ENCODE assay signal across 1 cellular context in genomic region chr4:26320453-26321325, GRCh38.
TF ChIP-seq lines count a peak whose summit lies in the region.

Gene RBPJ (plus strand): TSS chr4:26321014. CDS start chr4:26321029, 15 bp downstream.

TF ChIP-seq in SK-N-SH, 30 proteins besides CTCF, POLR2A, EP300 and RAD21 (continued from another document):
- TF ChIP-seq FOXJ3 (CRISPR knock-in tag; IDR thresholded peaks at IDR 0.05) (peak; percentile 16; the same call in 1 of the 2 replicates), JUND (IDR thresholded peaks at IDR 0.05) (peak; percentile 97), TCF12 (IDR thresholded peaks at IDR 0.05) (peak; percentile 51), USF1 (IDR thresholded peaks at IDR 0.05; ENCODE audit: borderline replicate concordance, low read depth) (0 out of 2 replicates have a peak, but pooled peaks have one; percentile 10), EZH2phosphoT487 (IDR thresholded peaks at IDR 0.05; ENCODE audit: borderline replicate concordance, low read depth) (no peak), GABPA (IDR thresholded peaks at IDR 0.05; ENCODE audit: low read depth) (no peak), SMC3 (IDR thresholded peaks at IDR 0.05; ENCODE audit: low read depth, low read length) (peak; percentile 34), NRF1 (IDR thresholded peaks at IDR 0.05; ENCODE audit: low read depth, low read length) (peak; percentile 76), CHD2 (IDR thresholded peaks at IDR 0.05; ENCODE audit: low read length, partially characterized antibody) (peak; percentile 99), RFX5 (IDR thresholded peaks at IDR 0.05; ENCODE audit: low read length) (peak; percentile 82; the same call in 1 of the 2 replicates), FOXM1 (IDR thresholded peaks at IDR 0.05; ENCODE audit: low read depth) (no peak), TEAD4 (IDR thresholded peaks at IDR 0.05; ENCODE audit: borderline replicate concordance, insufficient read depth) (0 out of 2 replicates have a peak, but pooled peaks have one; percentile 58), ELF1 (IDR thresholded peaks at IDR 0.05) (no peak), MXI1 (IDR thresholded peaks at IDR 0.05; ENCODE audit: low read depth, low read length) (peak; percentile 81), SIN3A (IDR thresholded peaks at IDR 0.05; ENCODE audit: borderline replicate concordance, low read depth, low read length) (peak; percentile 46; the same call in 1 of the 2 replicates), YY1 (IDR thresholded peaks at IDR 0.05; ENCODE audit: low read depth) (peak; percentile 81), FOSL2 (IDR thresholded peaks at IDR 0.05; ENCODE audit: borderline replicate concordance, low read depth) (0 out of 2 replicates have a peak, but pooled peaks have one; percentile 27), IRF3 (IDR thresholded peaks at IDR 0.05; ENCODE audit: low read depth, low read length) (no peak), PBX3 (IDR thresholded peaks at IDR 0.05) (no peak), TAF1 (IDR thresholded peaks at IDR 0.05; ENCODE audit: borderline replicate concordance, low read depth, low read length) (peak; percentile 34), MEF2A (IDR thresholded peaks at IDR 0.05; ENCODE audit: borderline replicate concordance, low read depth) (no peak)
- TF ChIP-seq, protein P1, sequence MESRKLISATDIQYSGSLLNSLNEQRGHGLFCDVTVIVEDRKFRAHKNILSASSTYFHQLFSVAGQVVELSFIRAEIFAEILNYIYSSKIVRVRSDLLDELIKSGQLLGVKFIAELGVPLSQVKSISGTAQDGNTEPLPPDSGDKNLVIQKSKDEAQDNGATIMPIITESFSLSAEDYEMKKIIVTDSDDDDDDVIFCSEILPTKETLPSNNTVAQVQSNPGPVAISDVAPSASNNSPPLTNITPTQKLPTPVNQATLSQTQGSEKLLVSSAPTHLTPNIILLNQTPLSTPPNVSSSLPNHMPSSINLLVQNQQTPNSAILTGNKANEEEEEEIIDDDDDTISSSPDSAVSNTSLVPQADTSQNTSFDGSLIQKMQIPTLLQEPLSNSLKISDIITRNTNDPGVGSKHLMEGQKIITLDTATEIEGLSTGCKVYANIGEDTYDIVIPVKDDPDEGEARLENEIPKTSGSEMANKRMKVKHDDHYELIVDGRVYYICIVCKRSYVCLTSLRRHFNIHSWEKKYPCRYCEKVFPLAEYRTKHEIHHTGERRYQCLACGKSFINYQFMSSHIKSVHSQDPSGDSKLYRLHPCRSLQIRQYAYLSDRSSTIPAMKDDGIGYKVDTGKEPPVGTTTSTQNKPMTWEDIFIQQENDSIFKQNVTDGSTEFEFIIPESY (IDR thresholded peaks at IDR 0.05; ENCODE audit: borderline replicate concordance, low read depth) = peak; percentile 95
TF ChIP-seq in SK-N-SH: peak in this region for 20.
